Comparison of ENCODE assay signal across 26 cellular contexts in genomic region chr13:43446126-43446525, GRCh38.
"Had no signal": no experiment of that assay in that cellular context is flagged by ENCODE, and none has a peak within 500 bp of the region (broad histone marks: within the 10 kb centered on the region; RNA-seq: fewer than 3 reads in every experiment).

No MANE protein-coding gene starts in this region.

- H3K4me1 ChIP-seq: adrenal gland, Peyer's patch, SJSA1 had no signal

- H3K27me3 ChIP-seq: brain microvascular endothelial cell, cardiac muscle cell, MG63, Peyer's patch, SJSA1 had no signal

- ATAC-seq: activated CD8-positive, alpha-beta T cell treated with anti-CD3 and anti-CD28 coated beads, Interleukin-2, amount 10 ng/mL, durations not matched to agents 7 days and 5 days; SK-N-SH treated with all-trans-retinoic acid at 6 μM for 48 hours; WTC11 had no signal

- H3K36me3 ChIP-seq: adrenal gland, brain microvascular endothelial cell, cardiac muscle cell, MG63, Peyer's patch, SJSA1 had no signal

- H3K4me3 ChIP-seq: adrenal gland, cardiac muscle cell, MG63, Peyer's patch, SJSA1 had no signal

- H3K27ac ChIP-seq: adrenal gland, brain microvascular endothelial cell, cardiac muscle cell, Peyer's patch, SJSA1 had no signal

- H3K9me3 ChIP-seq: adrenal gland, MG63, Peyer's patch, SJSA1 had no signal

- DNase-seq: activated CD4-positive, alpha-beta T cell treated with anti-CD3 and anti-CD28 coated beads for 48 hours; activated CD4-positive, alpha-beta T cell treated with anti-CD3 and anti-CD28 coated beads, Interleukin-2, amount 50 U/mL, for 4 hours; activated CD4-positive, CD25-positive, alpha-beta regulatory T cell treated with anti-CD3 and anti-CD28 coated beads, Interleukin-2, amount 50 U/mL, for 72 hours; activated CD8-positive, alpha-beta memory T cell treated with anti-CD3 and anti-CD28 coated beads, Interleukin-2, amount 50 U/mL, for 48 hours; activated CD8-positive, alpha-beta T cell treated with anti-CD3 and anti-CD28 coated beads, Interleukin-2, amount 10 ng/mL, durations not matched to agents 7 days and 5 days; activated naive CD4-positive, alpha-beta T cell treated with anti-CD3 and anti-CD28 coated beads, Interleukin-2, amount 50 U/mL, for 16 hours; activated naive CD8-positive, alpha-beta T cell treated with anti-CD3 and anti-CD28 coated beads, Interleukin-2, amount 10 ng/mL, durations not matched to agents 7 days and 5 days; activated T-cell treated with anti-CD3 and anti-CD28 coated beads, Interleukin-2, amount 50 U/mL, for 1 hour; adrenal gland; aorta; brain microvascular endothelial cell; MG63; MV-4-11; NCI-H1092 treated with DMSO at 0.1 percent for 48 hours; NCI-H1417 treated with DMSO at 0.1 percent for 48 hours; NCI-H1694 treated with DMSO at 0.1 percent for 48 hours; NCI-H2029 treated with DMSO at 0.1 percent for 48 hours; NCI-H446; NCI-H524; Peyer's patch; SHP77; SW 1271 had no signal
